Comparison of ENCODE assay signal across 21 cellular contexts in the genomic region with DNA sequence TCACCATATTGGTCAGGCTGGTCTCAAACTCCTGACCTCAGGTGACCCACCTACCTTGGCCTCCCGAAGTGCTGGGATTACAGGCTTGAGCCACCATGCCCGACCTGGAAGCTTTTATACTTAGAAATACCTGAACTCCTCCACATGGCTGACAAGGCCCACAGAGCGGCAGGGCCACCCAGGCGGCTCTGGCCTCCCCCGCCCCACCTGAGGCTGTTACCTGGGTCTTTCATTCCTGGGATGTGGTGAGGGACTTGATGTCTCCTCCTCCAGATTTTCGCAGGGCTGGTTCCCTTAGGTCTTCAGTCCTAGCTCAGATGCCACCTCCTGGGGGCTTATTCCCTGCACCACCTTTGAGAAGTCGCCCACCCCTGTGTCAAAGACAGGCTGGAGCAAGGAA.
"Had no signal": no experiment of that assay in that cellular context is flagged by ENCODE, and none has a peak within 500 bp of the region (broad histone marks: within the 10 kb centered on the region; RNA-seq: fewer than 3 reads in every experiment).

No MANE protein-coding gene starts in this region.

- H3K27ac ChIP-seq: esophagus squamous epithelium, neutrophil, pancreas, sigmoid colon, skin epidermis, spleen, thoracic aorta, tibial nerve, upper lobe of left lung had no signal

- H3K36me3 ChIP-seq: esophagus squamous epithelium, neutrophil, pancreas, sigmoid colon, spleen, thoracic aorta, tibial nerve, upper lobe of left lung had no signal

- H3K4me1 ChIP-seq: pancreas, spleen had no signal

- ATAC-seq: effector memory CD8-positive, alpha-beta T cell; natural killer cell; pancreas; stimulated activated memory B cell treated with anti-CD40 and anti-IgM and Interleukin-4, amounts not matched to agents 10 μg/mL and 1 μg/mL and 100 μg/mL, for 72 hours; stimulated activated naive CD8-positive, alpha-beta T cell treated with anti-CD3 and anti-CD28 coated beads, Interleukin-15, Interleukin-2, amounts not matched to agents 100 U/mL and 50 U/mL, for 24 hours had no signal

- H3K27me3 ChIP-seq: neutrophil, pancreas, sigmoid colon, upper lobe of left lung had no signal

- DNase-seq: caudate nucleus; cerebellar nuclear complex; cortex of kidney; effector memory CD8-positive, alpha-beta T cell; erythroblast; esophagus squamous epithelium; foreskin melanocyte; kidney; natural killer cell; pancreas; sigmoid colon; spleen; stimulated activated CD4-positive, alpha-beta T cell treated with anti-CD3 and anti-CD28 coated beads, Interleukin-4, amount 100 ng/mL, for 4 hours; stimulated activated naive CD8-positive, alpha-beta T cell treated with anti-CD3 and anti-CD28 coated beads, Interleukin-15, Interleukin-2, amounts not matched to agents 100 U/mL and 50 U/mL, for 24 hours; substantia nigra had no signal

- H3K4me3 ChIP-seq: esophagus squamous epithelium, pancreas, sigmoid colon, skin epidermis, spleen, thoracic aorta, tibial nerve, upper lobe of left lung had no signal

- H3K9me3 ChIP-seq: esophagus squamous epithelium, neutrophil, pancreas, sigmoid colon, spleen, thoracic aorta, tibial nerve, upper lobe of left lung had no signal
